Comparison of ENCODE assay signal across 8 cellular contexts in the genomic region with DNA sequence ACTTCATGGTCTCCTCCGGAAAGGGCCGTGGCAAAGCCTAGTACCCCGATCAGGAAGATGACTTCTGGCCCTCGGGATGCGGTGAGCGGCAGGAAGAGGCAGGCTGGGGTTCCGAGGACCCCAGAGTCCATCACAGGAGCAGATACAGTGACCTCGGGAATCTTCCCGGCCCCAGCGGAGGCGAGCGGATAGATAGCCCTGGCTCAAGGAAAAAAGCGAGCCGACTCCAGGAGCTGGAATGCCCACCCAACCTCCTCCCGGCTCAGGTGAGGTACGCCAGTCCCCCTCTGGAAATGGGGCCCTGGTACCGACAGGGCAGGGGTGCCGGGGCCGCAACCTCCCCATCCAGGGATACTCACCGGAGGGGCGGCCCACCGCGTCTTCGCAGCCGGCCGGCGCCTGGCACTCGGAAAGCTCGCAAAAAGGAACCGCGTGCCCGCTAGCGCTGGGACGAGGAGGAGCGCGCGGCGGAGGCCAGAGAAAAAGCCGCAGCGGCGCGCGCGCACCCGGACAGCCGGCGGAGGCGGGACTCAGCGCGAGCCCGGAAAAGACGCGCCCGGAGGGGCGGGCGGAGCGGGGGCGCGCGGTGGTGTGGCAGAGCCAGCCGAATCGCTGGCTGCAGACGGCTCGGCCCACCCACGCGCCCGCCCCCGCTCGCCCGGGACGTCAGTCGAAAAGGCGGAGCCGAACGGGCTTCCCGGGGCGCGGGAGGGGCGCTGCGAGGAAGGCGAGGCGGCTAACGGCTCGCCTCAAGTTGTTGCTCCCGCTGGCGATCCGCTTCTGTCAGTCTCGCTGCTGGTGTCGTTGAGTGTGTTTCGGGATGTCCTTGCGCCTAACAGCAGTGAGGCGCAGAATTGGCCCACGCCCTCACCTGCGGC. TPM values are rescaled to one million over a fixed set of nuclear protein-coding genes. Genes with fewer than 3 reads are reported as not detected.
DNase-seq lines count a peak whose midpoint lies in the region; ATAC-seq and FAIRE-seq lines count a peak whose summit lies in the region.

Gene ACSL4 (minus strand): TSS at position 478 of the 878 bp plus-strand sequence. CDS start 49,894 bp downstream, outside the sequence.

- ATAC-seq in GM21576 (IDR thresholded peaks at IDR 0.05; ENCODE audit: unreplicated experiment) (peak; percentile 78), esophagus mucosa (peak; percentile 93)

- no peaks in the 10 kb centered on the region for H3K27me3 ChIP-seq in muscle layer of duodenum (ENCODE audit: low read depth, low read length)

- peaks cover 0 to under 1% of the 10 kb centered on the region in 2 donors for H3K4me1 ChIP-seq in muscle layer of duodenum (ENCODE audit: control insufficient read depth in 1 of 2, insufficient read depth in 2 of 2, low read length in 2 of 2)

- FAIRE-seq in RCC 7860 (lab: Jason Lieb, UNC) = no peak

- H3K36me3 ChIP-seq in muscle layer of duodenum (ENCODE audit: control insufficient read depth in 1 of 2, insufficient read depth in 2 of 2, low read length in 2 of 2) = peaks cover 0 to 4% of the 10 kb centered on the region in 2 donors

- no peaks in the 10 kb centered on the region for H3K9me3 ChIP-seq in muscle layer of duodenum (ENCODE audit: control insufficient read depth in 1 of 2, low read length in 2 of 2)

- in situ Hi-C loops in KBM-7 (cut with MboI; ENCODE audit: low pct_unique_long_range_greater_than_20kb, low sequenced_read_pairs) = no loop called here

- peak within 1 kb of the TSS; percentile 90 for H3K27ac ChIP-seq in muscle layer of duodenum (ENCODE audit: low read length)

- H3K4me3 ChIP-seq in muscle layer of duodenum (ENCODE audit: low read depth in 1 of 2, low read length in 2 of 2) = peak within 1 kb of the TSS; percentile 84

- DNase-seq in DMS 273 treated with DMSO at 0.1 percent for 48 hours (lab: John Stamatoyannopoulos, UW) (peak; percentile 41), KBM-7 (peak; percentile 94), RCC 7860 (ENCODE audit: low spot score) (peak; percentile 65)
- DNase-seq in activated T-cell treated with anti-CD3 and anti-CD28 coated beads, Interleukin-2, amount 50 U/mL, for 48 hours = peak; percentile 82 to 86
- DNase-seq in stimulated activated CD8-positive, alpha-beta memory T cell treated with anti-CD3 and anti-CD28 coated beads, Interleukin-7, amount 100 ng/mL, for 24 hours (ENCODE audit: low read depth) = peak; percentile 67

RNA-seq across cellular contexts. Expression of gene ACSL4, which starts in this region (rescaled TPM):
- total RNA-seq in esophagus mucosa = 28.7 TPM

Comparison
In these comparisons a context has a peak if more than half of its experiments do, and no peak if none do; other contexts are left out.
1. Peak in every context shown above with its lines: DNase-seq, ATAC-seq, H3K4me3 ChIP-seq and H3K27ac ChIP-seq.
2. DNase-seq: peak in every context shown above with its lines; median percentile 94 in KBM-7; 84 in activated T-cell treated with anti-CD3 and anti-CD28 coated beads, Interleukin-2, amount 50 U/mL, for 48 hours; 67 in stimulated activated CD8-positive, alpha-beta memory T cell treated with anti-CD3 and anti-CD28 coated beads, Interleukin-7, amount 100 ng/mL, for 24 hours; 65 in RCC 7860; 41 in DMS 273 treated with DMSO at 0.1 percent for 48 hours.